9 cellular contexts compared by ENCODE assay signal in genomic region chr1:183139281-183139942, GRCh38. TPM values are rescaled to one million over a fixed set of nuclear protein-coding genes. Genes with fewer than 3 reads are reported as not detected.
DNase-seq lines count a peak whose midpoint lies in the region; ATAC-seq and TF ChIP-seq lines count a peak whose summit lies in the region.
"Had no signal": no experiment of that assay in that cellular context is flagged by ENCODE, and none has a peak within 500 bp of the region (broad histone marks: within the 10 kb centered on the region; RNA-seq: fewer than 3 reads in every experiment).

No MANE protein-coding gene starts in this region.

- peaks cover 0 to 99% (median 46%) of the 10 kb centered on the region in 9 donors for H3K36me3 ChIP-seq in heart right ventricle
- peaks cover 0 to 66% of the 10 kb centered on the region in 2 donors for H3K36me3 ChIP-seq in left lung
- H3K36me3 ChIP-seq in uterus: no peaks in the 10 kb centered on the region

- intact Hi-C loops in heart right ventricle (cut with DNase I) (loop anchor here in 3 of 10 donors (10.0 kb wide), 3 partner anchors 175 to 275 kb away; no protein-coding TSS in a partner anchor), cardiac septum (cut with DNase I) (loop anchor here (5.0 kb wide), 2 partner anchors 43 to 112 kb away; no protein-coding TSS in a partner anchor), left lung (cut with DNase I) (no loop called here), uterus (cut with DNase I; ENCODE audit: low total_unique reads) (no loop called here)

- no peak for TF ChIP-seq POLR2A in uterus (IDR thresholded peaks at IDR 0.05)

- WGBS in heart right ventricle, 2 donors: 70 to 72% methylated on average over 4 of the region's 4 CpGs

- ATAC-seq in heart right ventricle (peak in 3 of 8 donors; percentile 49 to 68 (median 51)), left lung (peak; percentile 57)

- DNase-seq in heart right ventricle: no peak
- no peak for DNase-seq in cardiac septum (ENCODE audit: low spot score)
- DNase-seq in astrocyte of the spinal cord (ENCODE audit: low read depth, low spot score): peak; percentile 36
- DNase-seq in left lung: no peak
- no peak for DNase-seq in uterus
- DNase-seq in activated naive CD4-positive, alpha-beta T cell treated with anti-CD3 and anti-CD28 coated beads, Interleukin-2, amount 50 U/mL, for 16 hours: no peak
- DNase-seq in activated gamma-delta T cell treated with Interleukin-2 at 50 U/mL for 16 hours: no peak
- no peak for DNase-seq in activated CD8-positive, alpha-beta memory T cell treated with anti-CD3 and anti-CD28 coated beads for 24 hours
- DNase-seq: MG63 had no signal

- H3K9me3 ChIP-seq in heart right ventricle (no peaks in the 10 kb centered on the region), left lung (no peaks in the 10 kb centered on the region), uterus (no peaks in the 10 kb centered on the region)
- H3K9me3 ChIP-seq: MG63 had no signal

- H3K27me3 ChIP-seq in heart right ventricle: no peaks in the 10 kb centered on the region
- H3K27me3 ChIP-seq in left lung: no peaks in the 10 kb centered on the region
- no peaks in the 10 kb centered on the region for H3K27me3 ChIP-seq in uterus
- H3K27me3 ChIP-seq: MG63 had no signal

- TF ChIP-seq CTCF in heart right ventricle (IDR thresholded peaks at IDR 0.05) (no peak), astrocyte of the spinal cord (IDR thresholded peaks at IDR 0.05; ENCODE audit: low read depth, low read length) (no peak), left lung (IDR thresholded peaks at IDR 0.05) (no peak), uterus (IDR thresholded peaks at IDR 0.05) (no peak)

- in situ Hi-C loops in astrocyte of the spinal cord (cut with HindIII; ENCODE audit: low sequenced_read_pairs): no loop called here

- H3K4me3 ChIP-seq in heart right ventricle (no peak overlapping the region), astrocyte of the spinal cord (ENCODE audit: low read depth, low read length) (no peak overlapping the region), left lung (no peak overlapping the region), uterus (no peak overlapping the region)
- H3K4me3 ChIP-seq: MG63 had no signal

- peaks cover 0 to 49% (median 26%) of the 10 kb centered on the region in 9 donors for H3K4me1 ChIP-seq in heart right ventricle
- H3K4me1 ChIP-seq in left lung: peaks cover 5 to 12% of the 10 kb centered on the region in 2 donors
- peaks cover 6 to 11% of the 10 kb centered on the region in 2 donors for H3K4me1 ChIP-seq in uterus

- H3K27ac ChIP-seq in heart right ventricle: peak overlapping the region; percentile 6 to 83 (median 48)
- no peak overlapping the region for H3K27ac ChIP-seq in left lung
- peak overlapping the region; percentile 79 to 88 for H3K27ac ChIP-seq in uterus

RNA-seq across cellular contexts. Expression of gene LAMC2, which starts 46.7 kb away (rescaled TPM):
- total RNA-seq in heart right ventricle (1 to 10 TPM in 6 of 10 donors, under 1 TPM in 4; 0.53 to 8.8 (median 1.6) TPM), cardiac septum (0.40 TPM), left lung (100 to 1,000 TPM in 1 of 2 donors, 10 to 100 TPM in 1; 46.8 to 104 TPM), uterus (10 to 100 TPM in 1 of 4 donors, 1 to 10 TPM in 3; 2.1 to 17.4 (median 4.4) TPM)
- 1 to 10 TPM; 1.2 to 3.0 TPM for polyA plus RNA-seq in heart right ventricle

Comparison
In these comparisons a context has a peak if more than half of its experiments do, and no peak if none do; other contexts are left out.
1. H3K27ac ChIP-seq: peak in heart right ventricle (10 of 10) and uterus (2 of 2); none in left lung (0 of 2).